In genomic region chr13:27270594-27271520, GRCh38 we compare ENCODE assay signal across 8 cellular contexts. TPM values are rescaled to one million over a fixed set of nuclear protein-coding genes. Genes with fewer than 3 reads are reported as not detected.
DNase-seq lines count a peak whose midpoint lies in the region; ATAC-seq and TF ChIP-seq lines count a peak whose summit lies in the region.

TSS of gene RASL11A (plus strand) at chr13:27270830. CDS start at chr13:27270945, 115 bp downstream.

- no peaks in the 10 kb centered on the region for H3K4me1 ChIP-seq in SJCRH30
- peaks cover 39% of the 10 kb centered on the region for H3K4me1 ChIP-seq in suprapubic skin

- peak within 1 kb of the TSS; percentile 57 for H3K4me3 ChIP-seq in SJCRH30
- H3K4me3 ChIP-seq in suprapubic skin: peak within 1 kb of the TSS; percentile 69

- no peaks in the 10 kb centered on the region for H3K9me3 ChIP-seq in SJCRH30 (replicated peaks)
- no peaks in the 10 kb centered on the region for H3K9me3 ChIP-seq in suprapubic skin

- no peaks in the 10 kb centered on the region for H3K36me3 Mint-ChIP-seq in activated naive CD4-positive, alpha-beta T cell treated with anti-CD3 and anti-CD28 coated beads, Interleukin-2, amount 50 U/mL, for 24 hours

- no peaks in the 10 kb centered on the region for H3K27me3 Mint-ChIP-seq in activated naive CD4-positive, alpha-beta T cell treated with anti-CD3 and anti-CD28 coated beads, Interleukin-2, amount 50 U/mL, for 24 hours

- DNase-seq in EL: peak; percentile 84
- DNase-seq in HuH-7.5 (ENCODE audit: low spot score): peak; percentile 61
- DNase-seq in SJCRH30: peak; percentile 71 to 81
- DNase-seq in germinal center (ENCODE audit: low spot score): peak; percentile 87
- peak; percentile 75 for DNase-seq in occipital lobe (lab: John Stamatoyannopoulos, UW)
- peak; percentile 87 to 92 for DNase-seq in suprapubic skin (ENCODE audit: low spot score in 2 of 2)

- H3K27ac Mint-ChIP-seq in activated naive CD4-positive, alpha-beta T cell treated with anti-CD3 and anti-CD28 coated beads, Interleukin-2, amount 50 U/mL, for 24 hours: peak within 1 kb of the TSS; percentile 26

- no peak for TF ChIP-seq EP300 in suprapubic skin (IDR thresholded peaks at IDR 0.05)

- H3K4me1 Mint-ChIP-seq in activated naive CD4-positive, alpha-beta T cell treated with anti-CD3 and anti-CD28 coated beads, Interleukin-2, amount 50 U/mL, for 24 hours: peaks cover 27% of the 10 kb centered on the region

- H3K36me3 ChIP-seq in SJCRH30 (no peaks in the 10 kb centered on the region), suprapubic skin (no peaks in the 10 kb centered on the region)

- H3K9me3 Mint-ChIP-seq in activated naive CD4-positive, alpha-beta T cell treated with anti-CD3 and anti-CD28 coated beads, Interleukin-2, amount 50 U/mL, for 24 hours: no peaks in the 10 kb centered on the region

- H3K27me3 ChIP-seq in SJCRH30 (no peaks in the 10 kb centered on the region), suprapubic skin (no peaks in the 10 kb centered on the region)

- peak; percentile 82 to 91 for TF ChIP-seq POLR2A in suprapubic skin (IDR thresholded peaks at IDR 0.05)

- peak within 1 kb of the TSS; percentile 91 for H3K4me3 Mint-ChIP-seq in activated naive CD4-positive, alpha-beta T cell treated with anti-CD3 and anti-CD28 coated beads, Interleukin-2, amount 50 U/mL, for 24 hours

- WGBS in suprapubic skin: 0% methylated on average over 8 of the region's 99 CpGs

- TF ChIP-seq CTCF in suprapubic skin (IDR thresholded peaks at IDR 0.05): peak; percentile 74 to 97

- peak; percentile 77 for ATAC-seq in GM21515 (IDR thresholded peaks at IDR 0.05; ENCODE audit: unreplicated experiment)

- H3K27ac ChIP-seq in SJCRH30 (no peak within 1 kb of the TSS), suprapubic skin (peak within 1 kb of the TSS; percentile 83)

RNA-seq across cellular contexts. Expression of gene RASL11A, which starts in this region (rescaled TPM):
- 0.75 and 1.1 TPM in 2 replicates for total RNA-seq in SJCRH30 (2014; rRNA removed; shearing (Covaris generic))
- 2.5 TPM for total RNA-seq in occipital lobe
- total RNA-seq in suprapubic skin: 10 to 100 TPM in 3 of 4 donors, 1 to 10 TPM in 1; 7.9 to 17.5 (median 13.8) TPM
